2 cellular contexts compared by ENCODE assay signal in the genomic region with DNA sequence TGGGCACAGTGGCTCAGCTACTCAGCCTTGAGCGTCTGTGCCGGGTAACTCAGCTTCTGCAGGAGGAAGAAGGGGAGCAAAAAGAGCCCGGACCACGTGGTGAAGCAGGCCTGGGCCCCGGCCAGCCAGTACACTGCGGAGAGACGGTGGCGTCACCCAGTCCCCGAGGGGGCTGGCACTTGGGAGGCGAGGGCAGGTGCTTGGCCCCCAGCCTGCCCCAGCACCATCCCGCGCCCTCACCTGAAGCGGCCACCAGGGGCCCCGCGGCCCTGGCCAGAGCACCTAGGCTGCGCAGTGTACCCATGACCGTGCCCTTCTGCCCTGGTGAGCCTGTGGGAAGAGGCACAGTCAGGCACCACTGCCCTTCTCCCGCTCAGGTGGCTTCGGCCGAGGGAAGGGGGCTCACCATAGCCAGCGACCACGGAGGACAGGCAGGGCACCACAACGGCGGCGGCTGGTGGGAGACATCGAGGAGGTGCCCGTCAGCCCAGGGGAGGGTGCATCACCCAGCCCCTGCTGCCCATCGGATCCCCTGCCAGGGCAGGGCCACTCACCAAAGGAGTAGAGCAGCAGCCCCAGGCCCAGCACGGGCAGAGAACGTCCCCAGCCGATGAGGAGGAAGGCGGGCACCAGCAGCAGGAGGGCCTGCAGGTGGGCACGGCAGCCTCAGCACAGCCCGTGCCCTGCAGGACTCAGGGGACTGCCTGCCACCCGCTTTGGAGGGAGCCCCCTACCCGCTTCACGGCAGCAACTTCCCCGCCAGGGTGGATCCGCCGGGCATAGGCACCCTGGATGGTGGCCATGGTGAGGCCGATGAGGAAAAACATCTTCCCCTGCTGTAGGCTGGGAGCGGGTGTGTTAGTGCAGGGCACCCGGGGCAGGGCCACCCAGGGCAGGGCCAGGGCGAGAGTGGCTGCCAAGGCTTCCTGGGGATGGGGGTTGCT.
TF ChIP-seq lines count a peak whose summit lies in the region.

No MANE protein-coding gene starts in this region.

TF ChIP-seq in SK-N-SH, 30 proteins besides CTCF, POLR2A, EP300 and RAD21 (continued from another document):
- TF ChIP-seq MXI1 (IDR thresholded peaks at IDR 0.05; ENCODE audit: low read depth, low read length) (no peak), ELF1 (IDR thresholded peaks at IDR 0.05) (no peak), NFIC (IDR thresholded peaks at IDR 0.05; ENCODE audit: borderline replicate concordance) (no peak), EZH2phosphoT487 (IDR thresholded peaks at IDR 0.05; ENCODE audit: borderline replicate concordance, low read depth) (no peak), GATA2 (CRISPR knock-in tag; IDR thresholded peaks at IDR 0.05) (no peak), RFX5 (IDR thresholded peaks at IDR 0.05; ENCODE audit: low read length) (no peak), FOSL2 (IDR thresholded peaks at IDR 0.05; ENCODE audit: borderline replicate concordance, low read depth) (no peak), SIN3A (IDR thresholded peaks at IDR 0.05; ENCODE audit: borderline replicate concordance, low read depth, low read length) (no peak)
- TF ChIP-seq, protein P1, sequence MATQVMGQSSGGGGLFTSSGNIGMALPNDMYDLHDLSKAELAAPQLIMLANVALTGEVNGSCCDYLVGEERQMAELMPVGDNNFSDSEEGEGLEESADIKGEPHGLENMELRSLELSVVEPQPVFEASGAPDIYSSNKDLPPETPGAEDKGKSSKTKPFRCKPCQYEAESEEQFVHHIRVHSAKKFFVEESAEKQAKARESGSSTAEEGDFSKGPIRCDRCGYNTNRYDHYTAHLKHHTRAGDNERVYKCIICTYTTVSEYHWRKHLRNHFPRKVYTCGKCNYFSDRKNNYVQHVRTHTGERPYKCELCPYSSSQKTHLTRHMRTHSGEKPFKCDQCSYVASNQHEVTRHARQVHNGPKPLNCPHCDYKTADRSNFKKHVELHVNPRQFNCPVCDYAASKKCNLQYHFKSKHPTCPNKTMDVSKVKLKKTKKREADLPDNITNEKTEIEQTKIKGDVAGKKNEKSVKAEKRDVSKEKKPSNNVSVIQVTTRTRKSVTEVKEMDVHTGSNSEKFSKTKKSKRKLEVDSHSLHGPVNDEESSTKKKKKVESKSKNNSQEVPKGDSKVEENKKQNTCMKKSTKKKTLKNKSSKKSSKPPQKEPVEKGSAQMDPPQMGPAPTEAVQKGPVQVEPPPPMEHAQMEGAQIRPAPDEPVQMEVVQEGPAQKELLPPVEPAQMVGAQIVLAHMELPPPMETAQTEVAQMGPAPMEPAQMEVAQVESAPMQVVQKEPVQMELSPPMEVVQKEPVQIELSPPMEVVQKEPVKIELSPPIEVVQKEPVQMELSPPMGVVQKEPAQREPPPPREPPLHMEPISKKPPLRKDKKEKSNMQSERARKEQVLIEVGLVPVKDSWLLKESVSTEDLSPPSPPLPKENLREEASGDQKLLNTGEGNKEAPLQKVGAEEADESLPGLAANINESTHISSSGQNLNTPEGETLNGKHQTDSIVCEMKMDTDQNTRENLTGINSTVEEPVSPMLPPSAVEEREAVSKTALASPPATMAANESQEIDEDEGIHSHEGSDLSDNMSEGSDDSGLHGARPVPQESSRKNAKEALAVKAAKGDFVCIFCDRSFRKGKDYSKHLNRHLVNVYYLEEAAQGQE (IDR thresholded peaks at IDR 0.05; ENCODE audit: low read depth, low read length) = no peak

TF ChIP-seq in SK-N-SH treated with all-trans-retinoic acid at 6 μM for 48 hours, 23 proteins besides CTCF, POLR2A, EP300 and RAD21 (continued from another document):
- TF ChIP-seq, protein P2, sequence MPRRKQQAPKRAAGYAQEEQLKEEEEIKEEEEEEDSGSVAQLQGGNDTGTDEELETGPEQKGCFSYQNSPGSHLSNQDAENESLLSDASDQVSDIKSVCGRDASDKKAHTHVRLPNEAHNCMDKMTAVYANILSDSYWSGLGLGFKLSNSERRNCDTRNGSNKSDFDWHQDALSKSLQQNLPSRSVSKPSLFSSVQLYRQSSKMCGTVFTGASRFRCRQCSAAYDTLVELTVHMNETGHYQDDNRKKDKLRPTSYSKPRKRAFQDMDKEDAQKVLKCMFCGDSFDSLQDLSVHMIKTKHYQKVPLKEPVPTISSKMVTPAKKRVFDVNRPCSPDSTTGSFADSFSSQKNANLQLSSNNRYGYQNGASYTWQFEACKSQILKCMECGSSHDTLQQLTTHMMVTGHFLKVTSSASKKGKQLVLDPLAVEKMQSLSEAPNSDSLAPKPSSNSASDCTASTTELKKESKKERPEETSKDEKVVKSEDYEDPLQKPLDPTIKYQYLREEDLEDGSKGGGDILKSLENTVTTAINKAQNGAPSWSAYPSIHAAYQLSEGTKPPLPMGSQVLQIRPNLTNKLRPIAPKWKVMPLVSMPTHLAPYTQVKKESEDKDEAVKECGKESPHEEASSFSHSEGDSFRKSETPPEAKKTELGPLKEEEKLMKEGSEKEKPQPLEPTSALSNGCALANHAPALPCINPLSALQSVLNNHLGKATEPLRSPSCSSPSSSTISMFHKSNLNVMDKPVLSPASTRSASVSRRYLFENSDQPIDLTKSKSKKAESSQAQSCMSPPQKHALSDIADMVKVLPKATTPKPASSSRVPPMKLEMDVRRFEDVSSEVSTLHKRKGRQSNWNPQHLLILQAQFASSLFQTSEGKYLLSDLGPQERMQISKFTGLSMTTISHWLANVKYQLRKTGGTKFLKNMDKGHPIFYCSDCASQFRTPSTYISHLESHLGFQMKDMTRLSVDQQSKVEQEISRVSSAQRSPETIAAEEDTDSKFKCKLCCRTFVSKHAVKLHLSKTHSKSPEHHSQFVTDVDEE (CRISPR knock-in tag; IDR thresholded peaks at IDR 0.05) = no peak
- TF ChIP-seq PPARA (CRISPR knock-in tag; IDR thresholded peaks at IDR 0.05; ENCODE audit: borderline replicate concordance) (no peak), CSDC2 (CRISPR knock-in tag; IDR thresholded peaks at IDR 0.05) (no peak), ZNF8 (CRISPR knock-in tag; IDR thresholded peaks at IDR 0.05) (no peak), TOX (CRISPR knock-in tag; IDR thresholded peaks at IDR 0.05; ENCODE audit: borderline replicate concordance) (no peak), TCF4 (CRISPR knock-in tag; IDR thresholded peaks at IDR 0.05; ENCODE audit: borderline replicate concordance) (no peak)
- TF ChIP-seq, protein P3, sequence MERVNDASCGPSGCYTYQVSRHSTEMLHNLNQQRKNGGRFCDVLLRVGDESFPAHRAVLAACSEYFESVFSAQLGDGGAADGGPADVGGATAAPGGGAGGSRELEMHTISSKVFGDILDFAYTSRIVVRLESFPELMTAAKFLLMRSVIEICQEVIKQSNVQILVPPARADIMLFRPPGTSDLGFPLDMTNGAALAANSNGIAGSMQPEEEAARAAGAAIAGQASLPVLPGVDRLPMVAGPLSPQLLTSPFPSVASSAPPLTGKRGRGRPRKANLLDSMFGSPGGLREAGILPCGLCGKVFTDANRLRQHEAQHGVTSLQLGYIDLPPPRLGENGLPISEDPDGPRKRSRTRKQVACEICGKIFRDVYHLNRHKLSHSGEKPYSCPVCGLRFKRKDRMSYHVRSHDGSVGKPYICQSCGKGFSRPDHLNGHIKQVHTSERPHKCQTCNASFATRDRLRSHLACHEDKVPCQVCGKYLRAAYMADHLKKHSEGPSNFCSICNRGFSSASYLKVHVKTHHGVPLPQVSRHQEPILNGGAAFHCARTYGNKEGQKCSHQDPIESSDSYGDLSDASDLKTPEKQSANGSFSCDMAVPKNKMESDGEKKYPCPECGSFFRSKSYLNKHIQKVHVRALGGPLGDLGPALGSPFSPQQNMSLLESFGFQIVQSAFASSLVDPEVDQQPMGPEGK (CRISPR knock-in tag; IDR thresholded peaks at IDR 0.05; ENCODE audit: borderline replicate concordance) = no peak
- TF ChIP-seq, protein P4, sequence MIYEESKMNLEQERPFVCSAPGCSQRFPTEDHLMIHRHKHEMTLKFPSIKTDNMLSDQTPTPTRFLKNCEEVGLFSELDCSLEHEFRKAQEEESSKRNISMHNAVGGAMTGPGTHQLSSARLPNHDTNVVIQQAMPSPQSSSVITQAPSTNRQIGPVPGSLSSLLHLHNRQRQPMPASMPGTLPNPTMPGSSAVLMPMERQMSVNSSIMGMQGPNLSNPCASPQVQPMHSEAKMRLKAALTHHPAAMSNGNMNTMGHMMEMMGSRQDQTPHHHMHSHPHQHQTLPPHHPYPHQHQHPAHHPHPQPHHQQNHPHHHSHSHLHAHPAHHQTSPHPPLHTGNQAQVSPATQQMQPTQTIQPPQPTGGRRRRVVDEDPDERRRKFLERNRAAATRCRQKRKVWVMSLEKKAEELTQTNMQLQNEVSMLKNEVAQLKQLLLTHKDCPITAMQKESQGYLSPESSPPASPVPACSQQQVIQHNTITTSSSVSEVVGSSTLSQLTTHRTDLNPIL (CRISPR knock-in tag; IDR thresholded peaks at IDR 0.05; ENCODE audit: low read depth) = no peak
